In the genomic region with DNA sequence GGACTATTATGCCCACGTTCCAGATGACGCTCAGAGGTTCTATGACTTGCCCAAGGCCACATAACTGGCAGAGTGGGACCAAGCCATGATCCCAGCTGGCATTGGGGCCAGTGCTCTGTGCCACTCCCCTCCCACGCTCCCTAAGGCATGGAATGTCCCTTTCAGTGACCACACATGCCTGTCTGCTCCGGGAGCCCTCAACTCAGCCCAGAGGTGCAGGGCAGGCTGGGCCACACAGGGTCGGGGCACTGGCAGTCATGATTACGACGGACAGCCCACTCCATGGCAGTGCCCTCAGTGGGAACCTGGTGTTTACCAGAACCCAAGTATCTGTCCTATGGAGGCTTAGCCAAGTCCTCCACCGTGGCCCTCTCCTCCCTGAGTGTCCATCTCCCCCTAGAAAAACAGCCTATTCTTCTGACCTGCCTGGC, we compare ENCODE assay signal across 24 cellular contexts. TPM values are rescaled to one million over a fixed set of nuclear protein-coding genes. Genes with fewer than 3 reads are reported as not detected.
A peak's percentile ranks its signal among the peaks of the same experiment; 100 is the strongest.
DNase-seq lines count a peak whose midpoint lies in the region; ATAC-seq and TF ChIP-seq lines count a peak whose summit lies in the region.
"Had no signal": no experiment of that assay in that cellular context is flagged by ENCODE, and none has a peak within 500 bp of the region (broad histone marks: within the 10 kb centered on the region; RNA-seq: fewer than 3 reads in every experiment).

No MANE protein-coding gene starts in this region.

- H3K27ac Mint-ChIP-seq in activated T-cell treated with anti-CD3 and anti-CD28 coated beads, Interleukin-2, amount 50 U/mL, for 24 hours, result no peak overlapping the region
- peak overlapping the region; percentile 28 for H3K27ac Mint-ChIP-seq in activated T-helper 17 cell treated with anti-CD3 and anti-CD28 coated beads, Interleukin-2, amount 50 U/mL, for 72 hours
- peak overlapping the region; percentile 22 for H3K27ac Mint-ChIP-seq in nephron progenitor cell
- peak overlapping the region; percentile 6 for H3K27ac Mint-ChIP-seq in type B pancreatic cell
- H3K27ac Mint-ChIP-seq: CD14-positive monocyte, IgD-negative memory B cell had no signal

- intact Hi-C loops in breast epithelium (cut with DNase I; ENCODE audit: low total_unique reads), result no loop called here

- no peaks in the 10 kb centered on the region for H3K27me3 Mint-ChIP-seq in activated T-cell treated with anti-CD3 and anti-CD28 coated beads, Interleukin-2, amount 50 U/mL, for 24 hours
- no peaks in the 10 kb centered on the region for H3K27me3 Mint-ChIP-seq in activated T-helper 17 cell treated with anti-CD3 and anti-CD28 coated beads, Interleukin-2, amount 50 U/mL, for 72 hours
- H3K27me3 Mint-ChIP-seq in nephron progenitor cell (ENCODE audit: low read depth, poor library complexity) (no peaks in the 10 kb centered on the region), type B pancreatic cell (no peaks in the 10 kb centered on the region)

- no peaks in the 10 kb centered on the region for H3K9me3 Mint-ChIP-seq in activated T-cell treated with anti-CD3 and anti-CD28 coated beads, Interleukin-2, amount 50 U/mL, for 24 hours
- H3K9me3 Mint-ChIP-seq in activated T-helper 17 cell treated with anti-CD3 and anti-CD28 coated beads, Interleukin-2, amount 50 U/mL, for 72 hours, result no peaks in the 10 kb centered on the region
- H3K9me3 Mint-ChIP-seq in nephron progenitor cell, result no peaks in the 10 kb centered on the region
- H3K9me3 Mint-ChIP-seq in type B pancreatic cell, result no peaks in the 10 kb centered on the region
- H3K9me3 Mint-ChIP-seq: CD14-positive monocyte, IgD-negative memory B cell had no signal

- DNase-seq in activated T-cell treated with anti-CD3 and anti-CD28 coated beads, Interleukin-2, amount 50 U/mL, for 24 hours, result peak; percentile 28
- DNase-seq in activated T-cell treated with anti-CD3 and anti-CD28 coated beads for 4 hours (no peak), nephron progenitor cell (no peak), type B pancreatic cell (ENCODE audit: extremely low spot score, unreplicated experiment) (no peak), NCI-H1048 (lab: John Stamatoyannopoulos, UW) (no peak), pons (ENCODE audit: low spot score) (no peak), breast epithelium (ENCODE audit: low spot score in 2 of 2) (no peak)
- DNase-seq: 8988T; DND-41; GOT3; Kasumi-1; MG63; NCI-H1092; NCI-H2081 treated with DMSO at 0.1 percent for 48 hours; NCI-H748 treated with DMSO at 0.1 percent for 48 hours; NK-92 treated with Interleukin-12 subunit alpha and Interleukin-12 subunit beta, amount 100 ng/mL, for 24 hours; Right ventricle myocardium superior had no signal

- TF ChIP-seq POLR2A in breast epithelium (IDR thresholded peaks at IDR 0.05), result no peak

- no peak overlapping the region for H3K4me3 Mint-ChIP-seq in activated T-cell treated with anti-CD3 and anti-CD28 coated beads, Interleukin-2, amount 50 U/mL, for 24 hours
- H3K4me3 Mint-ChIP-seq in activated T-helper 17 cell treated with anti-CD3 and anti-CD28 coated beads, Interleukin-2, amount 50 U/mL, for 72 hours, result no peak overlapping the region
- no peak overlapping the region for H3K4me3 Mint-ChIP-seq in nephron progenitor cell
- no peak overlapping the region for H3K4me3 Mint-ChIP-seq in type B pancreatic cell
- H3K4me3 Mint-ChIP-seq: CD14-positive monocyte had no signal

- H3K27me3 ChIP-seq in breast epithelium, result no peaks in the 10 kb centered on the region
- H3K27me3 ChIP-seq: MG63, Peyer's patch had no signal

- no peak for ATAC-seq in activated T-helper 17 cell treated with anti-CD3 and anti-CD28 coated beads, Interleukin-2, amount 50 U/mL, for 72 hours (replicated peaks)

- H3K27ac ChIP-seq in breast epithelium, result no peak overlapping the region
- H3K27ac ChIP-seq: HL-60, Peyer's patch had no signal

- H3K9me3 ChIP-seq in breast epithelium, result no peaks in the 10 kb centered on the region
- H3K9me3 ChIP-seq: MG63, Peyer's patch had no signal

- no peaks in the 10 kb centered on the region for H3K4me1 ChIP-seq in breast epithelium
- H3K4me1 ChIP-seq: Peyer's patch had no signal

- TF ChIP-seq CTCF in nephron progenitor cell (IDR thresholded peaks at IDR 0.05) (no peak), type B pancreatic cell (conservative IDR thresholded peaks at IDR 0.05) (no peak), breast epithelium (IDR thresholded peaks at IDR 0.05) (no peak)

- no peaks in the 10 kb centered on the region for H3K36me3 ChIP-seq in breast epithelium
- H3K36me3 ChIP-seq: MG63 had no signal

- H3K4me1 Mint-ChIP-seq in activated T-cell treated with anti-CD3 and anti-CD28 coated beads, Interleukin-2, amount 50 U/mL, for 24 hours (ENCODE audit: low read depth), result no peaks in the 10 kb centered on the region
- H3K4me1 Mint-ChIP-seq in activated T-helper 17 cell treated with anti-CD3 and anti-CD28 coated beads, Interleukin-2, amount 50 U/mL, for 72 hours, result no peaks in the 10 kb centered on the region
- no peaks in the 10 kb centered on the region for H3K4me1 Mint-ChIP-seq in nephron progenitor cell
- H3K4me1 Mint-ChIP-seq in type B pancreatic cell (ENCODE audit: unreplicated experiment), result no peaks in the 10 kb centered on the region
- H3K4me1 Mint-ChIP-seq: CD14-positive monocyte had no signal

- H3K36me3 Mint-ChIP-seq in activated T-cell treated with anti-CD3 and anti-CD28 coated beads, Interleukin-2, amount 50 U/mL, for 24 hours (ENCODE audit: low read depth), result peaks cover 19% of the 10 kb centered on the region
- no peaks in the 10 kb centered on the region for H3K36me3 Mint-ChIP-seq in activated T-helper 17 cell treated with anti-CD3 and anti-CD28 coated beads, Interleukin-2, amount 50 U/mL, for 72 hours (ENCODE audit: low read depth)
- H3K36me3 Mint-ChIP-seq in nephron progenitor cell (ENCODE audit: low read depth) (peaks cover 9% of the 10 kb centered on the region), type B pancreatic cell (no peaks in the 10 kb centered on the region)
- H3K36me3 Mint-ChIP-seq: IgD-negative memory B cell had no signal

- H3K4me3 ChIP-seq in breast epithelium, result no peak overlapping the region
- H3K4me3 ChIP-seq: MG63, Peyer's patch had no signal

RNA-seq across cellular contexts. Expression of gene RHBDD3, which starts 10.0 kb away (rescaled TPM):
- 10 to 100 TPM; 19.2 to 36.8 TPM for total RNA-seq in activated T-helper 17 cell treated with anti-CD3 and anti-CD28 coated beads, Interleukin-2, amount 50 U/mL, for 72 hours
- total RNA-seq in type B pancreatic cell (ENCODE audit: low replicate concordance), result 33.9 and 59.2 TPM in 2 replicates
- total RNA-seq in breast epithelium, result 10 to 100 TPM; 16.2 to 31.8 (median 28.2) TPM

RNA-seq across cellular contexts. Expression of gene EWSR1, which starts 10.3 kb away (rescaled TPM):
- 100 to 1,000 TPM; 231 to 319 TPM for total RNA-seq in activated T-helper 17 cell treated with anti-CD3 and anti-CD28 coated beads, Interleukin-2, amount 50 U/mL, for 72 hours
- total RNA-seq in type B pancreatic cell (ENCODE audit: low replicate concordance) (244 and 347 TPM in 2 replicates), breast epithelium (100 to 1,000 TPM; 165 to 224 (median 220) TPM)

RNA-seq across cellular contexts. Expression of gene GAS2L1, which starts 48.7 kb away (rescaled TPM):
- 1 to 10 TPM; 1.9 to 2.9 TPM for total RNA-seq in activated T-helper 17 cell treated with anti-CD3 and anti-CD28 coated beads, Interleukin-2, amount 50 U/mL, for 72 hours
- total RNA-seq in type B pancreatic cell (ENCODE audit: low replicate concordance), result 13.5 and 17.2 TPM in 2 replicates
- 10 to 100 TPM; 12.2 to 19.3 (median 15.7) TPM for total RNA-seq in breast epithelium

RNA-seq across cellular contexts. Expression of gene EMID1, which starts 52.1 kb away (rescaled TPM):
- not detected for total RNA-seq in activated T-helper 17 cell treated with anti-CD3 and anti-CD28 coated beads, Interleukin-2, amount 50 U/mL, for 72 hours
- total RNA-seq in type B pancreatic cell (ENCODE audit: low replicate concordance) (4.2 and 11.4 TPM in 2 replicates), breast epithelium (1 to 10 TPM; 1.1 to 4.6 (median 2.3) TPM)
- total RNA-seq: HT1080 had no signal

RNA-seq across cellular contexts. Expression of gene RASL10A, which starts 57.7 kb away (rescaled TPM):
- total RNA-seq in activated T-helper 17 cell treated with anti-CD3 and anti-CD28 coated beads, Interleukin-2, amount 50 U/mL, for 72 hours, result under 1 TPM; 0.58 to 0.61 TPM
- total RNA-seq in type B pancreatic cell (ENCODE audit: low replicate concordance) (0.62 and 1.5 TPM in 2 replicates), breast epithelium (1 to 10 TPM; 2.7 to 4.7 (median 4.3) TPM)
- total RNA-seq: NCI-H460 had no signal
